ENCODE assay signal across 20 cellular contexts in the genomic region with DNA sequence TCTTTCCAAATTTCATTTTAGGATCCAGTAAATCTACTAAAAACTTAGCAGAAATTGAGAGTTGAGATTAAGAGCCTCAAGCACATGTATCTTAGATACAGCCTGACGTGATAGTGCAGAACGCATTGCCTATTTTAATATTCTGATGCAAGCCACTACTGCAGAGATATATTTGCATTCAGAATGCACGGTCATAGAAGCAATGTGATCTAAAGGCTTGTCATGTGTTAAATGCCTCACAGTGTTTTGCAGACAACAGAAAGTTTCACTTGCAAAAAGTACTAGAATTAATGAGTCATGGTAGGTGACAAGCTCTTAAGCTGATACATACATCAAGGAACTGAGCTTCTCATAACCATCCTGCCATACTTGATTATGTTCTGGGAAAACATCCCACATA.
"Had no signal": no experiment of that assay in that cellular context is flagged by ENCODE, and none has a peak within 500 bp of the region (broad histone marks: within the 10 kb centered on the region; RNA-seq: fewer than 3 reads in every experiment).

No MANE protein-coding gene starts in this region.

- ATAC-seq: activated CD8-positive, alpha-beta T cell treated with anti-CD3 and anti-CD28 coated beads, Interleukin-2, amount 10 ng/mL, durations not matched to agents 7 days and 5 days; body of pancreas; left colon; mucosa of descending colon; naive thymus-derived CD8-positive, alpha-beta T cell; pancreas; stimulated activated naive B cell treated with anti-CD40 and anti-IgM and Interleukin-4, amounts not matched to agents 10 μg/mL and 1 μg/mL and 100 μg/mL, for 72 hours had no signal

- DNase-seq: activated CD4-positive, alpha-beta T cell treated with anti-CD3 and anti-CD28 coated beads, Interleukin-2, amount 10 ng/mL, durations not matched to agents 24 days and 14 days; activated CD4-positive, CD25-positive, alpha-beta regulatory T cell; activated CD8-positive, alpha-beta memory T cell treated with anti-CD3 and anti-CD28 coated beads, Interleukin-2, amount 50 U/mL, for 4 hours; activated CD8-positive, alpha-beta T cell treated with anti-CD3 and anti-CD28 coated beads, Interleukin-2, amount 10 ng/mL, durations not matched to agents 7 days and 5 days; activated effector memory CD4-positive, alpha-beta T cell treated with anti-CD3 and anti-CD28 coated beads, Interleukin-2, amount 50 U/mL, for 16 hours; activated T-cell treated with anti-CD3 and anti-CD28 coated beads, Interleukin-2, amount 50 U/mL, for 48 hours; amniotic stem cell; body of pancreas; cortex of kidney; effector CD4-positive, alpha-beta T cell; left colon; mucosa of descending colon; naive thymus-derived CD8-positive, alpha-beta T cell; pancreas; stimulated activated naive B cell treated with anti-CD40 and anti-IgM and Interleukin-4, amounts not matched to agents 10 μg/mL and 1 μg/mL and 100 μg/mL, for 72 hours; thyroid gland had no signal

- H3K36me3 Mint-ChIP-seq: activated naive CD4-positive, alpha-beta T cell treated with anti-CD3 and anti-CD28 coated beads, Interleukin-2, amount 50 U/mL, for 24 hours; naive thymus-derived CD8-positive, alpha-beta T cell; stimulated activated naive B cell treated with anti-CD40 and anti-IgM and Interleukin-4, amounts not matched to agents 10 μg/mL and 1 μg/mL and 100 μg/mL, for 72 hours had no signal

- H3K4me1 Mint-ChIP-seq: activated CD4-positive, alpha-beta T cell treated with anti-CD3 and anti-CD28 coated beads, Interleukin-2, amount 10 ng/mL, durations not matched to agents 24 days and 14 days; activated naive CD4-positive, alpha-beta T cell treated with anti-CD3 and anti-CD28 coated beads, Interleukin-2, amount 50 U/mL, for 24 hours; central memory CD8-positive, alpha-beta T cell; naive thymus-derived CD8-positive, alpha-beta T cell; stimulated activated naive B cell treated with anti-CD40 and anti-IgM and Interleukin-4, amounts not matched to agents 10 μg/mL and 1 μg/mL and 100 μg/mL, for 72 hours had no signal

- H3K27ac Mint-ChIP-seq: activated CD4-positive, alpha-beta T cell treated with anti-CD3 and anti-CD28 coated beads, Interleukin-2, amount 10 ng/mL, durations not matched to agents 24 days and 14 days; activated CD8-positive, alpha-beta T cell treated with anti-CD3 and anti-CD28 coated beads, Interleukin-2, amount 10 ng/mL, durations not matched to agents 7 days and 5 days; activated naive CD4-positive, alpha-beta T cell treated with anti-CD3 and anti-CD28 coated beads, Interleukin-2, amount 50 U/mL, for 24 hours; naive thymus-derived CD8-positive, alpha-beta T cell; stimulated activated naive B cell treated with anti-CD40 and anti-IgM and Interleukin-4, amounts not matched to agents 10 μg/mL and 1 μg/mL and 100 μg/mL, for 72 hours; T-helper 2 cell treated with Interferon-gamma antibody and Interleukin-4, amounts not matched to agents 5 μg/mL and 100 μg/mL, for 36 hours had no signal

- H3K4me3 ChIP-seq: body of pancreas, mucosa of descending colon, pancreas, thyroid gland, vagina had no signal

- H3K4me3 Mint-ChIP-seq: activated CD4-positive, alpha-beta T cell treated with anti-CD3 and anti-CD28 coated beads, Interleukin-2, amount 10 ng/mL, durations not matched to agents 24 days and 14 days; activated CD8-positive, alpha-beta T cell treated with anti-CD3 and anti-CD28 coated beads, Interleukin-2, amount 10 ng/mL, durations not matched to agents 7 days and 5 days; activated naive CD4-positive, alpha-beta T cell treated with anti-CD3 and anti-CD28 coated beads, Interleukin-2, amount 50 U/mL, for 24 hours; central memory CD8-positive, alpha-beta T cell; naive thymus-derived CD8-positive, alpha-beta T cell; stimulated activated naive B cell treated with anti-CD40 and anti-IgM and Interleukin-4, amounts not matched to agents 10 μg/mL and 1 μg/mL and 100 μg/mL, for 72 hours; T-helper 2 cell treated with Interferon-gamma antibody and Interleukin-4, amounts not matched to agents 5 μg/mL and 100 μg/mL, for 36 hours had no signal

- H3K9me3 Mint-ChIP-seq: activated CD4-positive, alpha-beta T cell treated with anti-CD3 and anti-CD28 coated beads, Interleukin-2, amount 10 ng/mL, durations not matched to agents 24 days and 14 days; activated naive CD4-positive, alpha-beta T cell treated with anti-CD3 and anti-CD28 coated beads, Interleukin-2, amount 50 U/mL, for 24 hours; stimulated activated naive B cell treated with anti-CD40 and anti-IgM and Interleukin-4, amounts not matched to agents 10 μg/mL and 1 μg/mL and 100 μg/mL, for 72 hours; T-helper 2 cell treated with Interferon-gamma antibody and Interleukin-4, amounts not matched to agents 5 μg/mL and 100 μg/mL, for 36 hours had no signal
